ENCODE assay signal across 34 cellular contexts in the genomic region with DNA sequence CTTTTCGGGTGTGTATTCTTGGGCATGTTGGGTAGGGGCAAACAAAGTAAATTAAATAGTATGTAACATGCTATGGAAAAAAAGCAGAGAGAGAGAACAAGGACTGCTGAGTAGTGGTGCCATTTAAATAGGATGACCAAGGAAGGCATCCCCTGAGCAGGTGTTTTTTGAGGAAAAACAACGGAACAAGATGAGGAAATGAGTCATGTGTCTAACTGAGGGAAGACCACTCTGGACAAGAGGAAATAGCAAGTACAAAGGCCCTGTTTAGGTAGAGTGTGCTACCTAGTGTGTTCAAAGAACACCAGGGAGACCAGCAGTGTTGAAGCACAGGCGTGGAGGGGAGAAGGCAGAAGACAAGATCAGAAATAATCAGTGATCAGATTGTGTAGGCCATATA. TPM values are rescaled to one million over a fixed set of nuclear protein-coding genes. Genes with fewer than 3 reads are reported as not detected.
"Had no signal": no experiment of that assay in that cellular context is flagged by ENCODE, and none has a peak within 500 bp of the region (broad histone marks: within the 10 kb centered on the region; RNA-seq: fewer than 3 reads in every experiment).

No MANE protein-coding gene starts in this region.

- H3K4me1 Mint-ChIP-seq: nephron progenitor cell; stimulated activated naive B cell treated with anti-CD40 and anti-IgM and Interleukin-4, amounts not matched to agents 10 μg/mL and 1 μg/mL and 100 μg/mL, for 72 hours had no signal

- ATAC-seq: esophagus mucosa; left cardiac atrium; left ventricle myocardium superior; pancreas; psoas muscle; stimulated activated naive B cell treated with anti-CD40 and anti-IgM and Interleukin-4, amounts not matched to agents 10 μg/mL and 1 μg/mL and 100 μg/mL, for 72 hours had no signal

- H3K27me3 Mint-ChIP-seq: activated CD4-positive, alpha-beta T cell treated with anti-CD3 and anti-CD28 coated beads, Interleukin-2, amount 10 ng/mL, durations not matched to agents 24 days and 14 days; activated naive CD8-positive, alpha-beta T cell; brain; naive B cell; stimulated activated naive B cell treated with anti-CD40 and anti-IgM and Interleukin-4, amounts not matched to agents 10 μg/mL and 1 μg/mL and 100 μg/mL, for 72 hours had no signal

- H3K9me3 Mint-ChIP-seq: activated CD4-positive, alpha-beta T cell treated with anti-CD3 and anti-CD28 coated beads, Interleukin-2, amount 10 ng/mL, durations not matched to agents 24 days and 14 days; activated T-helper 1 cell treated with anti-CD3 and anti-CD28 coated beads, Interleukin-12 subunit alpha, Interleukin-12 subunit beta, Interleukin-2, Interleukin-4 antibody, amounts not matched to agents 30 ng/mL and 10 ng/mL and 1 ng/mL, durations not matched to agents 14 hours and 24 hours and 36 hours; brain; naive B cell; nephron progenitor cell; stimulated activated naive B cell treated with anti-CD40 and anti-IgM and Interleukin-4, amounts not matched to agents 10 μg/mL and 1 μg/mL and 100 μg/mL, for 72 hours had no signal

- H3K4me3 Mint-ChIP-seq: activated CD4-positive, alpha-beta T cell treated with anti-CD3 and anti-CD28 coated beads, Interleukin-2, amount 10 ng/mL, durations not matched to agents 24 days and 14 days; activated naive CD8-positive, alpha-beta T cell; activated T-helper 1 cell treated with anti-CD3 and anti-CD28 coated beads, Interleukin-12 subunit alpha, Interleukin-12 subunit beta, Interleukin-2, Interleukin-4 antibody, amounts not matched to agents 30 ng/mL and 10 ng/mL and 1 ng/mL, durations not matched to agents 14 hours and 24 hours and 36 hours; brain; nephron progenitor cell; stimulated activated naive B cell treated with anti-CD40 and anti-IgM and Interleukin-4, amounts not matched to agents 10 μg/mL and 1 μg/mL and 100 μg/mL, for 72 hours had no signal

- DNase-seq: activated CD4-positive, alpha-beta T cell treated with anti-CD3 and anti-CD28 coated beads, Interleukin-2, amount 10 ng/mL, durations not matched to agents 24 days and 14 days; activated CD4-positive, CD25-positive, alpha-beta regulatory T cell treated with anti-CD3 and anti-CD28 coated beads, Interleukin-2, amount 50 U/mL, for 72 hours; activated gamma-delta T cell; activated T-cell treated with anti-CD3 and anti-CD28 coated beads for 4 hours; cerebellar nuclear complex; colonic mucosa; dorsolateral prefrontal cortex; effector memory CD4-positive, alpha-beta T cell; foreskin fibroblast; head of caudate nucleus; hippocampal formation; left cardiac atrium; left ventricle myocardium superior; naive B cell; nephron progenitor cell; pancreas; psoas muscle; stimulated activated CD4-positive, alpha-beta T cell treated with anti-CD3 and anti-CD28 coated beads, Interleukin-1b, Interleukin-23, amount 100 ng/mL, for 48 hours; stimulated activated CD4-positive, alpha-beta T cell treated with anti-CD3 and anti-CD28 coated beads, Interleukin-4, amount 100 ng/mL, for 4 hours; stimulated activated CD8-positive, alpha-beta memory T cell treated with anti-CD3 and anti-CD28 coated beads, Interleukin-4, amount 100 ng/mL, for 48 hours; stimulated activated naive B cell treated with anti-CD40 and anti-IgM and Interleukin-4, amounts not matched to agents 10 μg/mL and 1 μg/mL and 100 μg/mL, for 72 hours; T-helper 2 cell; tibial artery had no signal

- H3K27ac Mint-ChIP-seq: activated CD4-positive, alpha-beta T cell treated with anti-CD3 and anti-CD28 coated beads, Interleukin-2, amount 10 ng/mL, durations not matched to agents 24 days and 14 days; activated naive CD8-positive, alpha-beta T cell; activated T-helper 1 cell treated with anti-CD3 and anti-CD28 coated beads, Interleukin-12 subunit alpha, Interleukin-12 subunit beta, Interleukin-2, Interleukin-4 antibody, amounts not matched to agents 30 ng/mL and 10 ng/mL and 1 ng/mL, durations not matched to agents 14 hours and 24 hours and 36 hours; brain had no signal

RNA-seq across cellular contexts. Expression of gene GUCA2A, which starts 20.1 kb away (rescaled TPM):
- total RNA-seq: activated CD4-positive, alpha-beta T cell treated with anti-CD3 and anti-CD28 coated beads, Interleukin-2, amount 10 ng/mL, durations not matched to agents 24 days and 14 days; activated T-helper 1 cell treated with anti-CD3 and anti-CD28 coated beads, Interleukin-12 subunit alpha, Interleukin-12 subunit beta, Interleukin-2, Interleukin-4 antibody, amounts not matched to agents 30 ng/mL and 10 ng/mL and 1 ng/mL, durations not matched to agents 14 hours and 24 hours and 36 hours; ascending aorta; cardiac muscle cell; dorsolateral prefrontal cortex; esophagus mucosa; left cardiac atrium; left ventricle myocardium superior; lung microvascular endothelial cell; right atrium auricular region; smooth muscle cell; urinary bladder had no signal

RNA-seq across cellular contexts. Expression of gene GUCA2B, which starts 31.4 kb away (rescaled TPM):
- total RNA-seq: activated CD4-positive, alpha-beta T cell treated with anti-CD3 and anti-CD28 coated beads, Interleukin-2, amount 10 ng/mL, durations not matched to agents 24 days and 14 days; activated T-helper 1 cell treated with anti-CD3 and anti-CD28 coated beads, Interleukin-12 subunit alpha, Interleukin-12 subunit beta, Interleukin-2, Interleukin-4 antibody, amounts not matched to agents 30 ng/mL and 10 ng/mL and 1 ng/mL, durations not matched to agents 14 hours and 24 hours and 36 hours; ascending aorta; cardiac muscle cell; dorsolateral prefrontal cortex; esophagus mucosa; left cardiac atrium; left ventricle myocardium superior; lung microvascular endothelial cell; psoas muscle; right atrium auricular region; smooth muscle cell; suprapubic skin; urinary bladder had no signal
